Comparison of ENCODE assay signal across 14 cellular contexts in the genomic region with DNA sequence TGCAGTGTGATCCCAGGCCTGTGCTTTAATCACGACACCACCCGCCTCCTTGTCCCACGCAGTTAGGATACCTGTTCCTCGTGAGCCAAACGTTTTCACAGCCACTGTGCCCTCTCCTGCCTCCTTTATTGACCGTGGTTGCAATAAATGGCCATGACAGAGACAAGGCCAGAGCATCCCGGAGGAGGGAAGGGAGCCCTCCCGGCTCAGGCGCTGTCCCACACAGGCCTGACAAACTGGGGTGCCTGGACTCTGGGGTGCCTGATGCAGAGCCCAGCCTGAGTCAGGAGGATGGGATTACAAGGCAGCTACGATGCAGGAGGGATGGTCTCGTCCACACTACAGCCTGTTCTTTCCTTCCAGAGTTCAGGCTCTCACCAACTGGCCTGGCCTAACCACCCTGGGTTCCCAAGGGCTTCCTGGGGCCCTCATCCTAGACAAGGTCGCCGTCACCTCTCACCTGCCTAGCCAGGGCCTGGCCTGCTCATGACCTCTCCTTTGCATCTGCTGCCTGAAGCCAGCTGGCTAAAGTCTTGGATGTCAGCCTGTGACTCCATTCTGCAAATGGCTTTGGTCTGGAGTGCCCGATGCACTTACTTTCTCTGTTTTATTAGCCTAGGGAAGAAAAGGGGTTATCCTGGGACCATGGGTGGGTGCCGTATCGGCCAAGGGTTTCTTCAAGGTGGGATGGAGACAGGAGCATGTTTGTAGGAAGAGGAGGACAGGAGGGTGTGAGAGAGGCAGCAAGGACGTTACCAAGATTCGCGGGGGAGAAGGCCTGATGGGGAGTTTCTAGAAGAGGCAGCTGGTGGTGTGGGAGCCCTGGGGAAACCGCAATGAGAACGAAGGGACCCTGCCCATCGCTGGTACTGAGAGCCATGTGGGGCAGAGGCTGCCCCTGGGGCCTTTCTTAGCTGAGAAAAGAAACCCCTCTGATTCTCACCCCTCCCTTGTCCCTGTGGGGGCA.
DNase-seq lines count a peak whose midpoint lies in the region; ATAC-seq and TF ChIP-seq lines count a peak whose summit lies in the region.
"Had no signal": no experiment of that assay in that cellular context is flagged by ENCODE, and none has a peak within 500 bp of the region (broad histone marks: within the 10 kb centered on the region; RNA-seq: fewer than 3 reads in every experiment).

No MANE protein-coding gene starts in this region.

- TF ChIP-seq POLR2A in gastrocnemius medialis (IDR thresholded peaks at IDR 0.05): no peak

- H3K4me1 ChIP-seq in gastrocnemius medialis: peaks cover 4 to 6% of the 10 kb centered on the region in 2 donors

- H3K9me3 ChIP-seq in gastrocnemius medialis: no peaks in the 10 kb centered on the region

- in situ Hi-C loops in gastrocnemius medialis (cut with MboI; ENCODE audit: low sequenced_read_pairs in 4 of 4): loop anchor here in 1 of 4 donors (10.0 kb wide), 1 partner anchor 179 kb away; no protein-coding TSS in a partner anchor

- no peaks in the 10 kb centered on the region for H3K27me3 ChIP-seq in gastrocnemius medialis

- no peak for TF ChIP-seq CTCF in gastrocnemius medialis (IDR thresholded peaks at IDR 0.05 in 4 of 5, conservative IDR thresholded peaks at IDR 0.05 in 1 of 5)

- H3K27ac ChIP-seq in gastrocnemius medialis: no peak overlapping the region

- peak; percentile 44 for ATAC-seq in GM18909 (IDR thresholded peaks at IDR 0.05; ENCODE audit: poor library complexity, unreplicated experiment)
- no peak for ATAC-seq in HG02642 (IDR thresholded peaks at IDR 0.05; ENCODE audit: poor library complexity, unreplicated experiment)
- no peak for ATAC-seq in HG03342 (IDR thresholded peaks at IDR 0.05; ENCODE audit: unreplicated experiment)
- no peak for ATAC-seq in gastrocnemius medialis

- intact Hi-C loops in gastrocnemius medialis (cut with DNase I; ENCODE audit: low total_unique reads): no loop called here

- DNase-seq in DMS79 (lab: John Stamatoyannopoulos, UW): peak; percentile 94
- DNase-seq in activated CD8-positive, alpha-beta memory T cell treated with anti-CD3 and anti-CD28 coated beads, Interleukin-2, amount 50 U/mL, for 48 hours: peak; percentile 43
- peak; percentile 79 for DNase-seq in mesenteric fat pad (ENCODE audit: low spot score)
- DNase-seq in NK-92 (lab: John Stamatoyannopoulos, UW; ENCODE audit: unreplicated experiment): no peak
- no peak for DNase-seq in gastrocnemius medialis
- DNase-seq: activated gamma-delta T cell treated with Interleukin-2 at 50 U/mL for 16 hours; AML-193; amniotic stem cell; central memory CD4-positive, alpha-beta T cell; mesenchymal stem cell; OCI-M1 had no signal

- no peak overlapping the region for H3K4me3 ChIP-seq in gastrocnemius medialis

- H3K36me3 ChIP-seq in gastrocnemius medialis: no peaks in the 10 kb centered on the region

Comparison
In these comparisons a context has a peak if more than half of its experiments do, and no peak if none do; other contexts are left out.
1. DNase-seq: peak in DMS79 (single experiment), activated CD8-positive, alpha-beta memory T cell treated with anti-CD3 and anti-CD28 coated beads, Interleukin-2, amount 50 U/mL, for 48 hours (single experiment) and mesenteric fat pad (single experiment); none in NK-92 (single experiment) and gastrocnemius medialis (0 of 2).